Comparison of ENCODE assay signal across 18 cellular contexts in genomic region chrX:17792842-17793241, GRCh38.
"Had no signal": no experiment of that assay in that cellular context is flagged by ENCODE, and none has a peak within 500 bp of the region (broad histone marks: within the 10 kb centered on the region; RNA-seq: fewer than 3 reads in every experiment).

No MANE protein-coding gene starts in this region.

- DNase-seq: activated CD4-positive, alpha-beta T cell treated with anti-CD3 and anti-CD28 coated beads for 48 hours; activated CD8-positive, alpha-beta T cell treated with anti-CD3 and anti-CD28 coated beads for 36 hours; activated effector memory CD4-positive, alpha-beta T cell treated with anti-CD3 and anti-CD28 coated beads, Interleukin-2, amount 50 U/mL, for 16 hours; activated T-cell treated with anti-CD3 and anti-CD28 coated beads, Interleukin-2, amount 50 U/mL, for 4 hours; amniotic stem cell; central memory CD4-positive, alpha-beta T cell; colonic mucosa; islet precursor cell; left ventricle myocardium inferior; mesenchymal stem cell; naive thymus-derived CD8-positive, alpha-beta T cell; stimulated activated CD4-positive, alpha-beta T cell treated with anti-CD3 and anti-CD28 coated beads, Interleukin-15, amount 100 ng/mL, for 24 hours; stimulated activated CD4-positive, alpha-beta T cell treated with anti-CD3 and anti-CD28 coated beads, Interleukin-4, amount 100 ng/mL, for 1 hour; stimulated activated naive B cell treated with anti-CD40 and anti-IgM and Interleukin-4, amounts not matched to agents 10 μg/mL and 1 μg/mL and 100 μg/mL, for 72 hours; transverse colon had no signal

- H3K4me3 ChIP-seq: colonic mucosa, left ventricle myocardium inferior, transverse colon, vagina had no signal

- H3K9me3 ChIP-seq: colonic mucosa, left ventricle myocardium inferior, neutrophil, transverse colon, vagina had no signal

- H3K27ac ChIP-seq: colonic mucosa, left ventricle myocardium inferior, neutrophil, transverse colon, vagina had no signal

- H3K4me1 ChIP-seq: colonic mucosa, left ventricle myocardium inferior, transverse colon, vagina had no signal

- H3K27me3 ChIP-seq: colonic mucosa, neutrophil, transverse colon, vagina had no signal

- H3K36me3 ChIP-seq: colonic mucosa, left ventricle myocardium inferior, neutrophil, transverse colon, vagina had no signal

- ATAC-seq: activated CD8-positive, alpha-beta T cell treated with anti-CD3 and anti-CD28 coated beads for 36 hours; activated T-cell treated with anti-CD3 and anti-CD28 coated beads, Interleukin-2, amount 50 U/mL, for 4 hours; esophagus mucosa; naive thymus-derived CD8-positive, alpha-beta T cell; stimulated activated naive B cell treated with anti-CD40 and anti-IgM and Interleukin-4, amounts not matched to agents 10 μg/mL and 1 μg/mL and 100 μg/mL, for 72 hours had no signal
